15 cellular contexts compared by ENCODE assay signal in genomic region chr9:128773049-128773448, GRCh38. TPM values are rescaled to one million over a fixed set of nuclear protein-coding genes. Genes with fewer than 3 reads are reported as not detected.
DNase-seq lines count a peak whose midpoint lies in the region; ATAC-seq and TF ChIP-seq lines count a peak whose summit lies in the region.
"Had no signal": no experiment of that assay in that cellular context is flagged by ENCODE, and none has a peak within 500 bp of the region (broad histone marks: within the 10 kb centered on the region; RNA-seq: fewer than 3 reads in every experiment).

No MANE protein-coding gene starts in this region.

- H3K4me3 ChIP-seq in CD8-positive, alpha-beta T cell (ENCODE audit: low read depth, low read length): no peak overlapping the region

- H3K27ac ChIP-seq in CD8-positive, alpha-beta T cell (ENCODE audit: low read depth, low read length): no peak overlapping the region

- H3K9me3 Mint-ChIP-seq in activated CD4-positive, alpha-beta memory T cell treated with anti-CD3 and anti-CD28 coated beads, Interleukin-2, amount 10 ng/mL, durations not matched to agents 7 days and 5 days: no peaks in the 10 kb centered on the region
- no peaks in the 10 kb centered on the region for H3K9me3 Mint-ChIP-seq in activated CD4-positive, alpha-beta memory T cell treated with anti-CD3 and anti-CD28 coated beads for 36 hours
- no peaks in the 10 kb centered on the region for H3K9me3 Mint-ChIP-seq in CD8-positive, alpha-beta T cell
- H3K9me3 Mint-ChIP-seq in activated CD8-positive, alpha-beta T cell treated with anti-CD3 and anti-CD28 coated beads for 36 hours: peaks cover 3% of the 10 kb centered on the region
- peaks cover 4% of the 10 kb centered on the region for H3K9me3 Mint-ChIP-seq in nephron
- H3K9me3 Mint-ChIP-seq: activated B cell treated with CpG ODN at 0.5 μM for 24 hours had no signal

- no peaks in the 10 kb centered on the region for H3K36me3 Mint-ChIP-seq in activated CD4-positive, alpha-beta memory T cell treated with anti-CD3 and anti-CD28 coated beads, Interleukin-2, amount 10 ng/mL, durations not matched to agents 7 days and 5 days (ENCODE audit: low read depth)
- H3K36me3 Mint-ChIP-seq in activated CD4-positive, alpha-beta memory T cell treated with anti-CD3 and anti-CD28 coated beads for 36 hours: no peaks in the 10 kb centered on the region
- H3K36me3 Mint-ChIP-seq in CD8-positive, alpha-beta T cell: peaks cover 17% of the 10 kb centered on the region
- H3K36me3 Mint-ChIP-seq in activated CD8-positive, alpha-beta T cell treated with anti-CD3 and anti-CD28 coated beads for 36 hours (ENCODE audit: low read depth): no peaks in the 10 kb centered on the region
- peaks cover 4% of the 10 kb centered on the region for H3K36me3 Mint-ChIP-seq in nephron (ENCODE audit: low read depth)

- DNase-seq in activated CD4-positive, alpha-beta memory T cell treated with anti-CD3 and anti-CD28 coated beads, Interleukin-2, amount 10 ng/mL, durations not matched to agents 7 days and 5 days: no peak
- no peak for DNase-seq in activated CD4-positive, alpha-beta memory T cell treated with anti-CD3 and anti-CD28 coated beads for 36 hours
- DNase-seq in CD8-positive, alpha-beta T cell: no peak
- no peak for DNase-seq in activated CD8-positive, alpha-beta T cell treated with anti-CD3 and anti-CD28 coated beads for 36 hours
- no peak for DNase-seq in NCI-H146 treated with DMSO at 0.1 percent for 48 hours (lab: John Stamatoyannopoulos, UW; ENCODE audit: unreplicated experiment)
- DNase-seq: activated B cell treated with CpG ODN at 0.5 μM for 24 hours, Calu3, colonic mucosa, NCI-H1105 had no signal

- POLR2A ChIA-PET in activated CD4-positive, alpha-beta memory T cell treated with anti-CD3 and anti-CD28 coated beads, Interleukin-2, amount 10 ng/mL, durations not matched to agents 7 days and 5 days (lab: Charles Lee): interaction anchor here (0.9 to 3.1 kb wide), 5 partner anchors 9 to 48 kb away, joined by 3 to 28 read pairs (median 14); partner anchors contain the start of gene ZDHHC12
- POLR2A ChIA-PET in activated CD4-positive, alpha-beta memory T cell treated with anti-CD3 and anti-CD28 coated beads for 36 hours (lab: Charles Lee): no interaction called here
- POLR2A ChIA-PET in CD8-positive, alpha-beta T cell (lab: Charles Lee): interaction anchor here (1.4 to 3.7 kb wide), 3 partner anchors 11 to 57 kb away, joined by 3 to 40 read pairs (median 4); partner anchors contain the start of genes SPOUT1 and TBC1D13
- POLR2A ChIA-PET in activated CD8-positive, alpha-beta T cell treated with anti-CD3 and anti-CD28 coated beads for 36 hours (lab: Charles Lee): interaction anchor here (1.5 to 1.8 kb wide), 4 partner anchors 10 to 70 kb away, joined by 4 to 11 read pairs (median 6); partner anchors contain the start of gene TBC1D13

- H3K4me1 Mint-ChIP-seq in activated CD4-positive, alpha-beta memory T cell treated with anti-CD3 and anti-CD28 coated beads, Interleukin-2, amount 10 ng/mL, durations not matched to agents 7 days and 5 days: peaks cover 21% of the 10 kb centered on the region
- peaks cover 17% of the 10 kb centered on the region for H3K4me1 Mint-ChIP-seq in activated CD4-positive, alpha-beta memory T cell treated with anti-CD3 and anti-CD28 coated beads for 36 hours (ENCODE audit: low read depth)
- H3K4me1 Mint-ChIP-seq in CD8-positive, alpha-beta T cell (ENCODE audit: low read depth): peaks cover 27% of the 10 kb centered on the region
- H3K4me1 Mint-ChIP-seq in activated CD8-positive, alpha-beta T cell treated with anti-CD3 and anti-CD28 coated beads for 36 hours (ENCODE audit: low read depth): peaks cover 18% of the 10 kb centered on the region
- peaks cover 18% of the 10 kb centered on the region for H3K4me1 Mint-ChIP-seq in nephron

- no peaks in the 10 kb centered on the region for H3K36me3 ChIP-seq in CD8-positive, alpha-beta T cell (ENCODE audit: insufficient read depth, low read length)
- H3K36me3 ChIP-seq: ascending aorta, colonic mucosa had no signal

- ATAC-seq in CD8-positive, alpha-beta T cell: no peak
- ATAC-seq in activated CD8-positive, alpha-beta T cell treated with anti-CD3 and anti-CD28 coated beads for 36 hours: no peak
- ATAC-seq in HG02884 (IDR thresholded peaks at IDR 0.05; ENCODE audit: unreplicated experiment) (no peak), HG02571 (IDR thresholded peaks at IDR 0.05; ENCODE audit: unreplicated experiment) (no peak)
- ATAC-seq: gastroesophageal sphincter, GM12878 had no signal

- no peak overlapping the region for H3K27ac Mint-ChIP-seq in activated CD4-positive, alpha-beta memory T cell treated with anti-CD3 and anti-CD28 coated beads, Interleukin-2, amount 10 ng/mL, durations not matched to agents 7 days and 5 days
- no peak overlapping the region for H3K27ac Mint-ChIP-seq in activated CD4-positive, alpha-beta memory T cell treated with anti-CD3 and anti-CD28 coated beads for 36 hours
- no peak overlapping the region for H3K27ac Mint-ChIP-seq in CD8-positive, alpha-beta T cell
- no peak overlapping the region for H3K27ac Mint-ChIP-seq in activated CD8-positive, alpha-beta T cell treated with anti-CD3 and anti-CD28 coated beads for 36 hours
- H3K27ac Mint-ChIP-seq in nephron: peak overlapping the region in 2 of 3 experiments; percentile 52 to 95

- CTCF ChIA-PET in activated CD4-positive, alpha-beta memory T cell treated with anti-CD3 and anti-CD28 coated beads, Interleukin-2, amount 10 ng/mL, durations not matched to agents 7 days and 5 days (lab: Charles Lee): interaction anchor here (1.2 kb wide), 1 partner anchor 45 kb away, joined by 6 read pairs; the partner anchor contains the start of gene ENDOG
- CTCF ChIA-PET in activated CD4-positive, alpha-beta memory T cell treated with anti-CD3 and anti-CD28 coated beads for 36 hours (lab: Charles Lee): interaction anchor here (1.3 kb wide), 1 partner anchor 71 kb away, joined by 4 read pairs; the partner anchor contains the start of gene PKN3
- CTCF ChIA-PET in CD8-positive, alpha-beta T cell (lab: Charles Lee): interaction anchor here (1.0 to 1.2 kb wide), 2 partner anchors 15 to 45 kb away, joined by 3 read pairs; partner anchors contain the start of gene ENDOG
- CTCF ChIA-PET in activated CD8-positive, alpha-beta T cell treated with anti-CD3 and anti-CD28 coated beads for 36 hours (lab: Charles Lee): interaction anchor here (1.2 to 1.3 kb wide), 2 partner anchors 45 to 71 kb away, joined by 3 to 6 read pairs; partner anchors contain the start of genes ENDOG and PKN3

- H3K4me1 ChIP-seq in CD8-positive, alpha-beta T cell (ENCODE audit: insufficient read depth, low read length): peaks cover 22% of the 10 kb centered on the region

- intact Hi-C loops in activated CD4-positive, alpha-beta memory T cell treated with anti-CD3 and anti-CD28 coated beads for 36 hours (cut with micrococcal nuclease): loop anchor here (5.0 kb wide), 1 partner anchor 174 kb away; the partner anchor contains the start of genes DOLK and NUP188
- intact Hi-C loops in CD8-positive, alpha-beta T cell (cut with DNase I, micrococcal nuclease): loop anchor here (2.0 to 5.0 kb wide), 6 partner anchors 56 to 451 kb away; partner anchors contain the start of genes COQ4 (in 1 of the 2), DOLK (in 1 of the 2), NUP188 (in 1 of the 2) and PKN3 (in 1 of the 2)
- intact Hi-C loops in activated CD8-positive, alpha-beta T cell treated with anti-CD3 and anti-CD28 coated beads for 36 hours (cut with micrococcal nuclease): no loop called here

- H3K27me3 ChIP-seq in CD8-positive, alpha-beta T cell (ENCODE audit: insufficient read depth, low read length): no peaks in the 10 kb centered on the region
- H3K27me3 ChIP-seq: ascending aorta, colonic mucosa, gastroesophageal sphincter had no signal

- no peak for TF ChIP-seq CTCF in CD8-positive, alpha-beta T cell (IDR thresholded peaks at IDR 0.05)
- TF ChIP-seq CTCF in activated CD8-positive, alpha-beta T cell treated with anti-CD3 and anti-CD28 coated beads for 36 hours (IDR thresholded peaks at IDR 0.05): no peak
- TF ChIP-seq CTCF in nephron (IDR thresholded peaks at IDR 0.05; ENCODE audit: unreplicated experiment in 3 of 3): no peak

- peak overlapping the region; percentile 21 for H3K4me3 Mint-ChIP-seq in activated CD4-positive, alpha-beta memory T cell treated with anti-CD3 and anti-CD28 coated beads, Interleukin-2, amount 10 ng/mL, durations not matched to agents 7 days and 5 days
- no peak overlapping the region for H3K4me3 Mint-ChIP-seq in activated CD4-positive, alpha-beta memory T cell treated with anti-CD3 and anti-CD28 coated beads for 36 hours
- peak overlapping the region; percentile 26 for H3K4me3 Mint-ChIP-seq in CD8-positive, alpha-beta T cell
- H3K4me3 Mint-ChIP-seq in activated CD8-positive, alpha-beta T cell treated with anti-CD3 and anti-CD28 coated beads for 36 hours: peak overlapping the region; percentile 93
- H3K4me3 Mint-ChIP-seq in nephron: peak overlapping the region; percentile 90 to 99 (median 95)

- no peaks in the 10 kb centered on the region for H3K9me3 ChIP-seq in CD8-positive, alpha-beta T cell (ENCODE audit: low read length)
- H3K9me3 ChIP-seq: ascending aorta, colonic mucosa, gastroesophageal sphincter had no signal

- no peaks in the 10 kb centered on the region for H3K27me3 Mint-ChIP-seq in activated CD4-positive, alpha-beta memory T cell treated with anti-CD3 and anti-CD28 coated beads, Interleukin-2, amount 10 ng/mL, durations not matched to agents 7 days and 5 days
- no peaks in the 10 kb centered on the region for H3K27me3 Mint-ChIP-seq in activated CD4-positive, alpha-beta memory T cell treated with anti-CD3 and anti-CD28 coated beads for 36 hours
- H3K27me3 Mint-ChIP-seq in CD8-positive, alpha-beta T cell (ENCODE audit: low read depth): no peaks in the 10 kb centered on the region
- no peaks in the 10 kb centered on the region for H3K27me3 Mint-ChIP-seq in activated CD8-positive, alpha-beta T cell treated with anti-CD3 and anti-CD28 coated beads for 36 hours
- H3K27me3 Mint-ChIP-seq in nephron (ENCODE audit: low read depth): no peaks in the 10 kb centered on the region
- H3K27me3 Mint-ChIP-seq: activated B cell treated with CpG ODN at 0.5 μM for 24 hours had no signal

RNA-seq across cellular contexts. Expression of gene ZER1, which starts 1.3 kb away (rescaled TPM):
- total RNA-seq in activated CD4-positive, alpha-beta memory T cell treated with anti-CD3 and anti-CD28 coated beads, Interleukin-2, amount 10 ng/mL, durations not matched to agents 7 days and 5 days: 10 to 100 TPM; 24.1 to 24.4 TPM
- total RNA-seq in activated CD4-positive, alpha-beta memory T cell treated with anti-CD3 and anti-CD28 coated beads for 36 hours: 10 to 100 TPM; 16.2 to 18.0 TPM
- 10 to 100 TPM; 35.9 to 45.2 TPM for total RNA-seq in CD8-positive, alpha-beta T cell
- 10 to 100 TPM; 14.9 to 17.8 TPM for total RNA-seq in activated CD8-positive, alpha-beta T cell treated with anti-CD3 and anti-CD28 coated beads for 36 hours

RNA-seq across cellular contexts. Expression of gene TBC1D13, which starts 14.0 kb away (rescaled TPM):
- total RNA-seq in activated CD4-positive, alpha-beta memory T cell treated with anti-CD3 and anti-CD28 coated beads, Interleukin-2, amount 10 ng/mL, durations not matched to agents 7 days and 5 days: 10 to 100 TPM; 18.0 to 21.4 TPM
- 10 to 100 TPM; 14.6 to 14.9 TPM for total RNA-seq in activated CD4-positive, alpha-beta memory T cell treated with anti-CD3 and anti-CD28 coated beads for 36 hours
- total RNA-seq in CD8-positive, alpha-beta T cell: 10 to 100 TPM; 30.7 to 35.0 TPM
- 10 to 100 TPM; 11.7 to 12.5 TPM for total RNA-seq in activated CD8-positive, alpha-beta T cell treated with anti-CD3 and anti-CD28 coated beads for 36 hours

RNA-seq across cellular contexts. Expression of gene ENDOG, which starts 45.3 kb away (rescaled TPM):
- 10 to 100 TPM; 16.7 to 19.1 TPM for total RNA-seq in activated CD4-positive, alpha-beta memory T cell treated with anti-CD3 and anti-CD28 coated beads, Interleukin-2, amount 10 ng/mL, durations not matched to agents 7 days and 5 days
- total RNA-seq in activated CD4-positive, alpha-beta memory T cell treated with anti-CD3 and anti-CD28 coated beads for 36 hours: 10 to 100 TPM; 13.8 to 14.2 TPM
- 1 to 10 TPM; 6.2 to 6.4 TPM for total RNA-seq in CD8-positive, alpha-beta T cell
- 10 to 100 TPM; 21.8 to 23.9 TPM for total RNA-seq in activated CD8-positive, alpha-beta T cell treated with anti-CD3 and anti-CD28 coated beads for 36 hours

RNA-seq across cellular contexts. Expression of gene ZDHHC12, which starts 49.1 kb away (rescaled TPM):
- 10 to 100 TPM; 79.3 to 81.5 TPM for total RNA-seq in activated CD4-positive, alpha-beta memory T cell treated with anti-CD3 and anti-CD28 coated beads, Interleukin-2, amount 10 ng/mL, durations not matched to agents 7 days and 5 days
- 10 to 100 TPM; 65.8 to 68.7 TPM for total RNA-seq in activated CD4-positive, alpha-beta memory T cell treated with anti-CD3 and anti-CD28 coated beads for 36 hours
- 10 to 100 TPM; 25.5 to 29.6 TPM for total RNA-seq in CD8-positive, alpha-beta T cell
- total RNA-seq in activated CD8-positive, alpha-beta T cell treated with anti-CD3 and anti-CD28 coated beads for 36 hours: 10 to 100 TPM; 44.9 to 48.7 TPM

RNA-seq across cellular contexts. Expression of gene SPOUT1, which starts 56.5 kb away (rescaled TPM):
- total RNA-seq in activated CD4-positive, alpha-beta memory T cell treated with anti-CD3 and anti-CD28 coated beads, Interleukin-2, amount 10 ng/mL, durations not matched to agents 7 days and 5 days: 10 to 100 TPM; 54.3 to 59.2 TPM
- total RNA-seq in activated CD4-positive, alpha-beta memory T cell treated with anti-CD3 and anti-CD28 coated beads for 36 hours: 10 to 100 TPM; 89.2 to 94.2 TPM
- 10 to 100 TPM; 25.0 to 25.2 TPM for total RNA-seq in CD8-positive, alpha-beta T cell
- total RNA-seq in activated CD8-positive, alpha-beta T cell treated with anti-CD3 and anti-CD28 coated beads for 36 hours: 10 to 100 TPM; 85.9 to 91.2 TPM

Comparison
In these comparisons a context has a peak if more than half of its experiments do, and no peak if none do; other contexts are left out.
1. H3K27ac Mint-ChIP-seq: peak in nephron (2 of 3); none in activated CD4-positive, alpha-beta memory T cell treated with anti-CD3 and anti-CD28 coated beads, Interleukin-2, amount 10 ng/mL, durations not matched to agents 7 days and 5 days (single experiment), activated CD4-positive, alpha-beta memory T cell treated with anti-CD3 and anti-CD28 coated beads for 36 hours (single experiment), CD8-positive, alpha-beta T cell (single experiment) and activated CD8-positive, alpha-beta T cell treated with anti-CD3 and anti-CD28 coated beads for 36 hours (single experiment).